15 cellular contexts compared by ENCODE assay signal in genomic region chr11:41522899-41523672, GRCh38.
DNase-seq lines count a peak whose midpoint lies in the region; ATAC-seq and TF ChIP-seq lines count a peak whose summit lies in the region.
"Had no signal": no experiment of that assay in that cellular context is flagged by ENCODE, and none has a peak within 500 bp of the region (broad histone marks: within the 10 kb centered on the region; RNA-seq: fewer than 3 reads in every experiment).

No MANE protein-coding gene starts in this region.

- ATAC-seq in natural killer cell treated with Interleukin-12 subunit alpha and Interleukin-12 subunit beta and Interleukin-15 and Interleukin-18, amount 100 ng/mL, for 72 hours, result no peak

- H3K27ac Mint-ChIP-seq in type B pancreatic cell, result peak overlapping the region; percentile 27
- H3K27ac Mint-ChIP-seq in natural killer cell treated with Interleukin-12 subunit alpha and Interleukin-12 subunit beta and Interleukin-15 and Interleukin-18, amount 100 ng/mL, for 72 hours, result no peak overlapping the region

- H3K27me3 Mint-ChIP-seq in type B pancreatic cell, result no peaks in the 10 kb centered on the region
- no peaks in the 10 kb centered on the region for H3K27me3 Mint-ChIP-seq in natural killer cell treated with Interleukin-12 subunit alpha and Interleukin-12 subunit beta and Interleukin-15 and Interleukin-18, amount 100 ng/mL, for 72 hours

- DNase-seq in H7 (peak; percentile 9), type B pancreatic cell (ENCODE audit: extremely low spot score, unreplicated experiment) (no peak), NCI-H1105 (lab: John Stamatoyannopoulos, UW) (no peak), NCI-H2227 (lab: John Stamatoyannopoulos, UW; ENCODE audit: unreplicated experiment) (no peak)
- no peak for DNase-seq in natural killer cell treated with Interleukin-12 subunit alpha and Interleukin-12 subunit beta and Interleukin-15 and Interleukin-18, amount 100 ng/mL, for 72 hours (ENCODE audit: low spot score)
- DNase-seq: Karpas-422; NCI-H1417 treated with DMSO at 0.1 percent for 48 hours; NCI-H2029; NCI-H524; NK-92 treated with Interleukin-12 subunit alpha and Interleukin-12 subunit beta, amount 100 ng/mL, for 24 hours; OCI-M1 had no signal

- peak overlapping the region; percentile 14; the same call in 1 of the 2 replicates for H3K9ac ChIP-seq in iPS-20b (ENCODE audit: low read depth, low read length)
- H3K9ac ChIP-seq: BLaER1 treated with 17β-estradiol and CSF1 and Interleukin-3, amounts not matched to agents 10 nM and 100 nM had no signal

- no peaks in the 10 kb centered on the region for H3K36me3 Mint-ChIP-seq in type B pancreatic cell
- no peaks in the 10 kb centered on the region for H3K36me3 Mint-ChIP-seq in natural killer cell treated with Interleukin-12 subunit alpha and Interleukin-12 subunit beta and Interleukin-15 and Interleukin-18, amount 100 ng/mL, for 72 hours

- no peaks in the 10 kb centered on the region for H3K36me3 ChIP-seq in H7 (replicated peaks; ENCODE audit: control insufficient read depth, insufficient read depth, low read length)
- H3K36me3 ChIP-seq in iPS-20b (ENCODE audit: insufficient read depth, low read depth, low read length), result no peaks in the 10 kb centered on the region
- H3K36me3 ChIP-seq: BLaER1 treated with 17β-estradiol and CSF1 and Interleukin-3, amounts not matched to agents 10 nM and 100 nM; HAP-1 had no signal

- TF ChIP-seq CTCF in VCaP (conservative IDR thresholded peaks at IDR 0.05), result no peak
- no peak for TF ChIP-seq CTCF in type B pancreatic cell (conservative IDR thresholded peaks at IDR 0.05)

- no peak overlapping the region for H3K4me3 ChIP-seq in H7 (ENCODE audit: insufficient read depth, low read depth, low read length)
- H3K4me3 ChIP-seq in iPS-20b (ENCODE audit: low read length), result no peak overlapping the region
- H3K4me3 ChIP-seq: BLaER1 treated with 17β-estradiol and CSF1 and Interleukin-3, amounts not matched to agents 10 nM and 100 nM; HAP-1 had no signal

- no peaks in the 10 kb centered on the region for H3K27me3 ChIP-seq in H7 (ENCODE audit: control insufficient read depth, insufficient read depth, low read length)
- no peaks in the 10 kb centered on the region for H3K27me3 ChIP-seq in iPS-20b (ENCODE audit: insufficient read depth, low read length)
- H3K27me3 ChIP-seq: BLaER1 treated with 17β-estradiol and CSF1 and Interleukin-3, amounts not matched to agents 10 nM and 100 nM had no signal

- peaks cover 13% of the 10 kb centered on the region for H3K4me1 Mint-ChIP-seq in type B pancreatic cell (ENCODE audit: unreplicated experiment)
- no peaks in the 10 kb centered on the region for H3K4me1 Mint-ChIP-seq in natural killer cell treated with Interleukin-12 subunit alpha and Interleukin-12 subunit beta and Interleukin-15 and Interleukin-18, amount 100 ng/mL, for 72 hours (ENCODE audit: low read depth in 2 of 2)

- H3K4me3 Mint-ChIP-seq in type B pancreatic cell, result no peak overlapping the region
- no peak overlapping the region for H3K4me3 Mint-ChIP-seq in natural killer cell treated with Interleukin-12 subunit alpha and Interleukin-12 subunit beta and Interleukin-15 and Interleukin-18, amount 100 ng/mL, for 72 hours

- H3K27ac ChIP-seq in VCaP (peak overlapping the region; percentile 36; the same call in 1 of the 2 replicates), iPS-20b (ENCODE audit: low read length) (no peak overlapping the region)
- H3K27ac ChIP-seq: BLaER1 treated with 17β-estradiol and CSF1 and Interleukin-3, amounts not matched to agents 10 nM and 100 nM had no signal

- H3K9me3 Mint-ChIP-seq in type B pancreatic cell, result no peaks in the 10 kb centered on the region
- peaks cover 11% of the 10 kb centered on the region for H3K9me3 Mint-ChIP-seq in natural killer cell treated with Interleukin-12 subunit alpha and Interleukin-12 subunit beta and Interleukin-15 and Interleukin-18, amount 100 ng/mL, for 72 hours

- H3K4me1 ChIP-seq in iPS-20b (ENCODE audit: insufficient read depth, low read length), result peaks cover 11% of the 10 kb centered on the region
- H3K4me1 ChIP-seq: BLaER1 treated with 17β-estradiol and CSF1 and Interleukin-3, amounts not matched to agents 10 nM and 100 nM; HAP-1 had no signal

- H3K9me3 ChIP-seq in iPS-20b (ENCODE audit: insufficient read depth, low read depth, low read length), result no peaks in the 10 kb centered on the region
- H3K9me3 ChIP-seq: BLaER1 treated with 17β-estradiol and CSF1 and Interleukin-3, amounts not matched to agents 10 nM and 100 nM; HAP-1 had no signal
